In the genomic region with DNA sequence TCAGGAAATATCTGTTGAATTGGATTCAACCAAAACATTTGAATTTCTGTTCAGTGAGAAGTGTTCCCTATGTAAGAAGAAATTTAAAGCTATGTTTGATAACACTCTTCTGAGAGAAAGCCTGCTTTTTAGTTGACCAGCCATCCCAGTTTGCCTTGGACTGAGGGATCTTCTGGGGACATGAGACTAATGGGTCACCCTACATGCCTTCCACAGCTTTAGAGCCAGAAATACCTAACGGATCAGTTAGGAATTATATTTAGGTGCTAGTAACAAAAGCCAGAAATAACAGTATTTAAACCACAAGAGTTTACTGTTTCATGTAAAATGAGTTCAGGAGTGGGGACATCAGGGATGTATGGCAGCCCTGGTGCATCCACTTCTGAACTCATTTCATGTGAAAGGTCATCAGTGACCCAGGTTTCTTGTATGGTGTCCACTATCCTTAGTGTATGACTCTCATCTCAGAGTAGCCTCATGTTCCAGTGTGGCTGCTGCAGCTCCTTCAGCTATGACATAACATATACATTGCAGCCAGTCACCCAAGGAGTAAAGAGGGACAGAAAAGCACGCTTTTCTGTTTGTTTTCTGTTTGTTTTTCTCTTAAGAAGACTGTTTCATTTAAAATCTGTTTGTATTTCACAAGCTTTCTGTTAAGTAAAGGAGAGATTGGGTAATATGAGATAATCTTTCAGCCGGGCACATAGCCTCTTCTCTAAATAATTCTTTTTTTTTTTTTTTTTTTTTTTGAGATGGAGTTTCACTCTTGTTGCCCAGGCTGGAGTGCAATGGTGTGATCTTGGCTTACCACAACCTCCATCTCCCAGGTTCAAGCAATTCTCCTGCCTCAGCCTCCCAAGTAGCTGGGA, we compare ENCODE assay signal across 21 cellular contexts.
"Had no signal": no experiment of that assay in that cellular context is flagged by ENCODE, and none has a peak within 500 bp of the region (broad histone marks: within the 10 kb centered on the region; RNA-seq: fewer than 3 reads in every experiment).

No MANE protein-coding gene starts in this region.

- DNase-seq: dermis blood vessel endothelial cell; dorsolateral prefrontal cortex; effector CD4-positive, alpha-beta T cell; effector memory CD4-positive, alpha-beta T cell; foreskin keratinocyte; heart left ventricle; hypothalamus; immature natural killer cell; islet precursor cell; kidney; left colon; left lung; left ventricle myocardium superior; lower lobe of right lung; mesenchymal stem cell; mucosa of descending colon; naive B cell had no signal

- H3K4me1 ChIP-seq: esophagus muscularis mucosa, foreskin keratinocyte, gastroesophageal sphincter, left lung, lower lobe of right lung had no signal

- H3K4me3 ChIP-seq: coronary artery, dorsolateral prefrontal cortex, esophagus muscularis mucosa, gastroesophageal sphincter, heart left ventricle, hepatocyte, left lung, lower lobe of right lung, mucosa of descending colon had no signal

- H3K36me3 ChIP-seq: esophagus muscularis mucosa, gastroesophageal sphincter, heart left ventricle, left lung, lower lobe of right lung had no signal

- H3K27ac ChIP-seq: coronary artery, dorsolateral prefrontal cortex, esophagus muscularis mucosa, foreskin keratinocyte, gastroesophageal sphincter, heart left ventricle, hepatocyte, left lung, lower lobe of right lung had no signal

- H3K27me3 ChIP-seq: dorsolateral prefrontal cortex, esophagus muscularis mucosa, foreskin keratinocyte, gastroesophageal sphincter, heart left ventricle, hepatocyte, left lung had no signal

- H3K9me3 ChIP-seq: esophagus muscularis mucosa, gastroesophageal sphincter, heart left ventricle, left lung, lower lobe of right lung, mucosa of descending colon had no signal

- H2AFZ ChIP-seq: hepatocyte had no signal

- ATAC-seq: foreskin keratinocyte, gastroesophageal sphincter, heart left ventricle, left colon, left lung, left ventricle myocardium superior, lower lobe of right lung, mucosa of descending colon had no signal

- H3K79me2 ChIP-seq: hepatocyte had no signal

- H3K4me2 ChIP-seq: hepatocyte had no signal
